23 cellular contexts compared by ENCODE assay signal in genomic region chr2:139763705-139764104, GRCh38.
"Had no signal": no experiment of that assay in that cellular context is flagged by ENCODE, and none has a peak within 500 bp of the region (broad histone marks: within the 10 kb centered on the region; RNA-seq: fewer than 3 reads in every experiment).

No MANE protein-coding gene starts in this region.

- H3K36me3 Mint-ChIP-seq: naive thymus-derived CD4-positive, alpha-beta T cell had no signal

- ATAC-seq: esophagus mucosa; gastrocnemius medialis; heart right ventricle; left cardiac atrium; left lung; left ventricle myocardium superior; lower lobe of right lung; naive thymus-derived CD4-positive, alpha-beta T cell had no signal

- H3K27me3 ChIP-seq: dorsolateral prefrontal cortex, esophagus squamous epithelium, gastrocnemius medialis, heart right ventricle, left lung had no signal

- H3K27ac Mint-ChIP-seq: naive thymus-derived CD4-positive, alpha-beta T cell had no signal

- H3K4me1 ChIP-seq: esophagus squamous epithelium, gastrocnemius medialis, heart right ventricle, left lung, lower lobe of right lung had no signal

- H3K27me3 Mint-ChIP-seq: naive thymus-derived CD4-positive, alpha-beta T cell had no signal

- H3K36me3 ChIP-seq: esophagus squamous epithelium, gastrocnemius medialis, heart right ventricle, left lung, lower lobe of right lung had no signal

- H3K27ac ChIP-seq: coronary artery, dorsolateral prefrontal cortex, epithelial cell of prostate, esophagus squamous epithelium, gastrocnemius medialis, heart right ventricle, left lung, lower lobe of right lung had no signal

- H3K4me3 Mint-ChIP-seq: naive thymus-derived CD4-positive, alpha-beta T cell had no signal

- H3K4me3 ChIP-seq: coronary artery, dorsolateral prefrontal cortex, esophagus squamous epithelium, gastrocnemius medialis, heart right ventricle, left lung, lower lobe of right lung had no signal

- H3K9me3 ChIP-seq: gastrocnemius medialis, lower lobe of right lung had no signal

- DNase-seq: dermis blood vessel endothelial cell; dorsolateral prefrontal cortex; effector CD4-positive, alpha-beta T cell; effector memory CD4-positive, alpha-beta T cell; erythroblast; esophagus squamous epithelium; foreskin fibroblast; foreskin melanocyte; gastrocnemius medialis; glutamatergic neuron; head of caudate nucleus; heart right ventricle; hippocampal formation; left cardiac atrium; left lung; left ventricle myocardium superior; lower lobe of right lung; mesenchymal stem cell; midbrain; naive thymus-derived CD4-positive, alpha-beta T cell had no signal
